ENCODE assay signal across 1 cellular context in the genomic region with DNA sequence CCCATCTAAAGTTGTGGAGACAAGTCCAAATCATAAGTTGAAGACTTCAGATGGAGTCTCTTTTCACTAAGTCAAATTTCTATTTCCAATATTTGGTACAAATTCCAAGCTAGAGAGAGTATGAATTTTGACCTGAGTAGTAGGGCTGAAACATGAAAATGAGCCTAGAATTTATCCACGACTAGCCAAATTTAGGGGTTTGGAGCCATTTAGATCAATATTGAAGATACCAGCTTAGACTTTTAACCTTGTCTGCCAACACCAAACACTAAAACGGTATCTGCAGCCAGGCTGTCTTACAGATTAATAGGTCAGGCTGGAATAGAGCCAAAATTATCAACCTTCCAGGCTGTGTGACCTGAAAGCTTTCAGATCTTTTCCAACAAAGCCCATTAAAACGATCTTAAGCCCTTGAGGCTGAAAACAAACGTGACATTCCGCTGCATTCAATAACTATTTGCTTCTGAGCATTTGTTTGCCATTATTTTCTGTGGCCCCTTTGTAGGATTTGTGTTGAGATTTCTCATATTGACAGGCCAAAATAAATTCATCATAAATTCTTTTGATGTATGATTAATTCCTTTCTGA.
TF ChIP-seq lines count a peak whose summit lies in the region.

No MANE protein-coding gene starts in this region.

TF ChIP-seq in HepG2, 621 proteins besides CTCF, POLR2A, EP300 and RAD21 (continued from another document):
- TF ChIP-seq, protein P1, sequence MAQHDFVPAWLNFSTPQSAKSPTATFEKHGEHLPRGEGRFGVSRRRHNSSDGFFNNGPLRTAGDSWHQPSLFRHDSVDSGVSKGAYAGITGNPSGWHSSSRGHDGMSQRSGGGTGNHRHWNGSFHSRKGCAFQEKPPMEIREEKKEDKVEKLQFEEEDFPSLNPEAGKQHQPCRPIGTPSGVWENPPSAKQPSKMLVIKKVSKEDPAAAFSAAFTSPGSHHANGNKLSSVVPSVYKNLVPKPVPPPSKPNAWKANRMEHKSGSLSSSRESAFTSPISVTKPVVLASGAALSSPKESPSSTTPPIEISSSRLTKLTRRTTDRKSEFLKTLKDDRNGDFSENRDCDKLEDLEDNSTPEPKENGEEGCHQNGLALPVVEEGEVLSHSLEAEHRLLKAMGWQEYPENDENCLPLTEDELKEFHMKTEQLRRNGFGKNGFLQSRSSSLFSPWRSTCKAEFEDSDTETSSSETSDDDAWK (CRISPR knock-in tag; IDR thresholded peaks at IDR 0.05): no peak
- TF ChIP-seq ZSCAN29 (CRISPR knock-in tag; conservative IDR thresholded peaks at IDR 0.05) (no peak), ZNF672 (CRISPR knock-in tag; IDR thresholded peaks at IDR 0.05) (no peak), ZNF703 (CRISPR knock-in tag; IDR thresholded peaks at IDR 0.05; ENCODE audit: borderline replicate concordance) (no peak), KDM1A (CRISPR knock-in tag; IDR thresholded peaks at IDR 0.05) (no peak), POGZ (CRISPR knock-in tag; IDR thresholded peaks at IDR 0.05) (no peak), KLF9 (CRISPR knock-in tag; IDR thresholded peaks at IDR 0.05; ENCODE audit: low read depth) (no peak), ZNF260 (CRISPR knock-in tag; IDR thresholded peaks at IDR 0.05; ENCODE audit: borderline replicate concordance, low read depth) (no peak), RARA (CRISPR knock-in tag; IDR thresholded peaks at IDR 0.05) (no peak)
- TF ChIP-seq, protein P2, sequence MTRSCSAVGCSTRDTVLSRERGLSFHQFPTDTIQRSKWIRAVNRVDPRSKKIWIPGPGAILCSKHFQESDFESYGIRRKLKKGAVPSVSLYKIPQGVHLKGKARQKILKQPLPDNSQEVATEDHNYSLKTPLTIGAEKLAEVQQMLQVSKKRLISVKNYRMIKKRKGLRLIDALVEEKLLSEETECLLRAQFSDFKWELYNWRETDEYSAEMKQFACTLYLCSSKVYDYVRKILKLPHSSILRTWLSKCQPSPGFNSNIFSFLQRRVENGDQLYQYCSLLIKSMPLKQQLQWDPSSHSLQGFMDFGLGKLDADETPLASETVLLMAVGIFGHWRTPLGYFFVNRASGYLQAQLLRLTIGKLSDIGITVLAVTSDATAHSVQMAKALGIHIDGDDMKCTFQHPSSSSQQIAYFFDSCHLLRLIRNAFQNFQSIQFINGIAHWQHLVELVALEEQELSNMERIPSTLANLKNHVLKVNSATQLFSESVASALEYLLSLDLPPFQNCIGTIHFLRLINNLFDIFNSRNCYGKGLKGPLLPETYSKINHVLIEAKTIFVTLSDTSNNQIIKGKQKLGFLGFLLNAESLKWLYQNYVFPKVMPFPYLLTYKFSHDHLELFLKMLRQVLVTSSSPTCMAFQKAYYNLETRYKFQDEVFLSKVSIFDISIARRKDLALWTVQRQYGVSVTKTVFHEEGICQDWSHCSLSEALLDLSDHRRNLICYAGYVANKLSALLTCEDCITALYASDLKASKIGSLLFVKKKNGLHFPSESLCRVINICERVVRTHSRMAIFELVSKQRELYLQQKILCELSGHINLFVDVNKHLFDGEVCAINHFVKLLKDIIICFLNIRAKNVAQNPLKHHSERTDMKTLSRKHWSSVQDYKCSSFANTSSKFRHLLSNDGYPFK (CRISPR knock-in tag; IDR thresholded peaks at IDR 0.05; ENCODE audit: borderline replicate concordance): no peak
